8 cellular contexts compared by ENCODE assay signal in genomic region chr18:58051765-58052460, GRCh38. TPM values are rescaled to one million over a fixed set of nuclear protein-coding genes. Genes with fewer than 3 reads are reported as not detected.
DNase-seq lines count a peak whose midpoint lies in the region; ATAC-seq and TF ChIP-seq lines count a peak whose summit lies in the region.

No MANE protein-coding gene starts in this region.

- H3K4me1 ChIP-seq in transverse colon = peaks cover 0 to 4% (median under 1%) of the 10 kb centered on the region in 4 donors

- intact Hi-C loops in transverse colon (cut with DNase I; ENCODE audit: low total_unique reads) = no loop called here

- 47 to 50% methylated on average over 3 to 4 of the region's 4 CpGs for WGBS in transverse colon (ENCODE audit: low coverage in 1 of 2), 2 donors

- H3K4me3 ChIP-seq in AG04450 (ENCODE audit: low read depth, low read length) (no peak overlapping the region), epithelial cell of esophagus (ENCODE audit: low read length) (no peak overlapping the region), transverse colon (no peak overlapping the region)

- POLR2A ChIA-PET in AG04450 (lab: Yijun Ruan, JAX) = no interaction called here
- POLR2A ChIA-PET in activated CD8-positive, alpha-beta T cell treated with anti-CD3 and anti-CD28 coated beads, Interleukin-2, amount 10 ng/mL, durations not matched to agents 7 days and 5 days (lab: Charles Lee) = interaction anchor here (1.1 kb wide), 1 partner anchor 15 kb away, joined by 3 read pairs; no protein-coding TSS in a partner anchor

- peaks cover 5% of the 10 kb centered on the region for H3K4me1 Mint-ChIP-seq in activated CD8-positive, alpha-beta T cell treated with anti-CD3 and anti-CD28 coated beads, Interleukin-2, amount 10 ng/mL, durations not matched to agents 7 days and 5 days (ENCODE audit: low read depth)
- H3K4me1 Mint-ChIP-seq in activated naive CD4-positive, alpha-beta T cell treated with anti-CD3 and anti-CD28 coated beads, Interleukin-2, amount 10 ng/mL, durations not matched to agents 7 days and 5 days = peaks cover 4% of the 10 kb centered on the region

- CTCF ChIA-PET in AG04450 (lab: Charles Lee) = interaction anchor here (0.6 to 2.7 kb wide), 6 partner anchors 9 to 487 kb away, joined by 3 to 15 read pairs (median 7); partner anchors contain the start of gene NEDD4L
- CTCF ChIA-PET in activated CD8-positive, alpha-beta T cell treated with anti-CD3 and anti-CD28 coated beads, Interleukin-2, amount 10 ng/mL, durations not matched to agents 7 days and 5 days (lab: Charles Lee) = interaction anchor here (0.7 to 3.3 kb wide), 9 partner anchors 9 to 130 kb away, joined by 3 to 15 read pairs (median 3); partner anchors contain the start of gene NEDD4L
- CTCF ChIA-PET in activated naive CD4-positive, alpha-beta T cell treated with anti-CD3 and anti-CD28 coated beads, Interleukin-2, amount 10 ng/mL, durations not matched to agents 7 days and 5 days (lab: Charles Lee) = interaction anchor here (0.6 to 1.7 kb wide), 4 partner anchors 8 to 134 kb away, joined by 3 to 13 read pairs (median 6); partner anchors contain the start of gene NEDD4L

- in situ Hi-C loops in transverse colon (cut with MboI; ENCODE audit: low pct_ligation_motif_present in 1 of 4, low pct_unique_long_range_greater_than_20kb in 1 of 4, low sequenced_read_pairs in 3 of 4) = loop anchor here in 2 of 4 donors (5.0 to 10.0 kb wide), 2 partner anchors 63 to 65 kb away; no protein-coding TSS in a partner anchor

- no peak overlapping the region for H3K4me3 Mint-ChIP-seq in activated CD8-positive, alpha-beta T cell treated with anti-CD3 and anti-CD28 coated beads, Interleukin-2, amount 10 ng/mL, durations not matched to agents 7 days and 5 days
- no peak overlapping the region for H3K4me3 Mint-ChIP-seq in activated naive CD4-positive, alpha-beta T cell treated with anti-CD3 and anti-CD28 coated beads, Interleukin-2, amount 10 ng/mL, durations not matched to agents 7 days and 5 days

- H3K36me3 Mint-ChIP-seq in activated CD8-positive, alpha-beta T cell treated with anti-CD3 and anti-CD28 coated beads, Interleukin-2, amount 10 ng/mL, durations not matched to agents 7 days and 5 days (ENCODE audit: low read depth) = no peaks in the 10 kb centered on the region
- H3K36me3 Mint-ChIP-seq in activated naive CD4-positive, alpha-beta T cell treated with anti-CD3 and anti-CD28 coated beads, Interleukin-2, amount 10 ng/mL, durations not matched to agents 7 days and 5 days = no peaks in the 10 kb centered on the region

- no peak overlapping the region for H3K27ac Mint-ChIP-seq in activated CD8-positive, alpha-beta T cell treated with anti-CD3 and anti-CD28 coated beads, Interleukin-2, amount 10 ng/mL, durations not matched to agents 7 days and 5 days
- H3K27ac Mint-ChIP-seq in activated naive CD4-positive, alpha-beta T cell treated with anti-CD3 and anti-CD28 coated beads, Interleukin-2, amount 10 ng/mL, durations not matched to agents 7 days and 5 days = no peak overlapping the region

- no peaks in the 10 kb centered on the region for H3K9me3 Mint-ChIP-seq in activated CD8-positive, alpha-beta T cell treated with anti-CD3 and anti-CD28 coated beads, Interleukin-2, amount 10 ng/mL, durations not matched to agents 7 days and 5 days (ENCODE audit: insufficient read depth)
- no peaks in the 10 kb centered on the region for H3K9me3 Mint-ChIP-seq in activated naive CD4-positive, alpha-beta T cell treated with anti-CD3 and anti-CD28 coated beads, Interleukin-2, amount 10 ng/mL, durations not matched to agents 7 days and 5 days

- DNase-seq in AG04450 (ENCODE audit: low read depth, low spot score) (no peak), NCI-H1694 treated with DMSO at 0.1 percent for 48 hours (lab: John Stamatoyannopoulos, UW) (peak; percentile 30), epithelial cell of esophagus (ENCODE audit: low read depth) (peak; percentile 31), transverse colon (no peak), GM19238 (ENCODE audit: insufficient read length, low spot score) (no peak)
- DNase-seq in activated CD8-positive, alpha-beta T cell treated with anti-CD3 and anti-CD28 coated beads, Interleukin-2, amount 10 ng/mL, durations not matched to agents 7 days and 5 days = no peak
- no peak for DNase-seq in activated naive CD4-positive, alpha-beta T cell treated with anti-CD3 and anti-CD28 coated beads, Interleukin-2, amount 10 ng/mL, durations not matched to agents 7 days and 5 days

- H3K9me3 ChIP-seq in AG04450 (ENCODE audit: control insufficient read depth, insufficient read depth, low read length) (no peaks in the 10 kb centered on the region), transverse colon (no peaks in the 10 kb centered on the region)

- TF ChIP-seq CTCF in AG04450 (IDR thresholded peaks at IDR 0.05; ENCODE audit: low read depth, low read length) (peak; percentile 41; the same call in 1 of the 2 replicates), epithelial cell of esophagus (IDR thresholded peaks at IDR 0.05; ENCODE audit: insufficient read depth, low read depth, low read length, missing control alignments) (peak; percentile 47), transverse colon (IDR thresholded peaks at IDR 0.05) (peak in 4 of 5 experiments; percentile 25 to 37 (median 36))

- H3K27me3 Mint-ChIP-seq in activated CD8-positive, alpha-beta T cell treated with anti-CD3 and anti-CD28 coated beads, Interleukin-2, amount 10 ng/mL, durations not matched to agents 7 days and 5 days (ENCODE audit: low read depth) = peaks cover 5% of the 10 kb centered on the region
- H3K27me3 Mint-ChIP-seq in activated naive CD4-positive, alpha-beta T cell treated with anti-CD3 and anti-CD28 coated beads, Interleukin-2, amount 10 ng/mL, durations not matched to agents 7 days and 5 days = peaks cover 18% of the 10 kb centered on the region

- no peak for TF ChIP-seq POLR2A in transverse colon (IDR thresholded peaks at IDR 0.05)

- no peak for TF ChIP-seq EP300 in transverse colon (IDR thresholded peaks at IDR 0.05; ENCODE audit: low read depth)

- H3K36me3 ChIP-seq in transverse colon = no peaks in the 10 kb centered on the region

- H3K27me3 ChIP-seq in AG04450 (ENCODE audit: control insufficient read depth, insufficient read depth, low read length) (no peaks in the 10 kb centered on the region), transverse colon (no peaks in the 10 kb centered on the region)

- peak; percentile 63 for ATAC-seq in GM18868 (IDR thresholded peaks at IDR 0.05; ENCODE audit: unreplicated experiment)
- ATAC-seq in activated CD8-positive, alpha-beta T cell treated with anti-CD3 and anti-CD28 coated beads, Interleukin-2, amount 10 ng/mL, durations not matched to agents 7 days and 5 days = no peak

- H3K27ac ChIP-seq in AG04450 (ENCODE audit: low read depth, low read length) = no peak overlapping the region
- no peak overlapping the region for H3K27ac ChIP-seq in transverse colon

RNA-seq across cellular contexts. Expression of gene NEDD4L, which starts 7.9 kb away (rescaled TPM):
- 13.5 and 15.0 TPM in 2 replicates for polyA plus RNA-seq in AG04450 (2011; rRNA removed)
- polyA minus RNA-seq in AG04450 (2011; rRNA and poly(A)+ RNA removed) = 21.2 and 25.5 TPM in 2 replicates
- total RNA-seq in transverse colon = 100 to 1,000 TPM; 217 to 773 (median 305) TPM
- 1 to 10 TPM; 3.4 to 4.3 TPM for total RNA-seq in activated CD8-positive, alpha-beta T cell treated with anti-CD3 and anti-CD28 coated beads, Interleukin-2, amount 10 ng/mL, durations not matched to agents 7 days and 5 days

Comparison
In these comparisons a context has a peak if more than half of its experiments do, and no peak if none do; other contexts are left out.
1. DNase-seq: peak in NCI-H1694 treated with DMSO at 0.1 percent for 48 hours (single experiment) and epithelial cell of esophagus (single experiment); none in AG04450 (single experiment), transverse colon (single experiment), activated CD8-positive, alpha-beta T cell treated with anti-CD3 and anti-CD28 coated beads, Interleukin-2, amount 10 ng/mL, durations not matched to agents 7 days and 5 days (single experiment), activated naive CD4-positive, alpha-beta T cell treated with anti-CD3 and anti-CD28 coated beads, Interleukin-2, amount 10 ng/mL, durations not matched to agents 7 days and 5 days (single experiment) and GM19238 (single experiment).
2. RNA of gene NEDD4L, which starts 7.9 kb away (total RNA-seq): 217 to 773 TPM in transverse colon; 3.4 to 4.3 TPM in activated CD8-positive, alpha-beta T cell treated with anti-CD3 and anti-CD28 coated beads, Interleukin-2, amount 10 ng/mL, durations not matched to agents 7 days and 5 days; every median in the first group is over 10 times any median in the second.
3. Peak in every context shown above with its lines, with median percentiles within 50 percentile points of each other: CTCF ChIP-seq.